ENCODE assay signal across 30 cellular contexts in the genomic region with DNA sequence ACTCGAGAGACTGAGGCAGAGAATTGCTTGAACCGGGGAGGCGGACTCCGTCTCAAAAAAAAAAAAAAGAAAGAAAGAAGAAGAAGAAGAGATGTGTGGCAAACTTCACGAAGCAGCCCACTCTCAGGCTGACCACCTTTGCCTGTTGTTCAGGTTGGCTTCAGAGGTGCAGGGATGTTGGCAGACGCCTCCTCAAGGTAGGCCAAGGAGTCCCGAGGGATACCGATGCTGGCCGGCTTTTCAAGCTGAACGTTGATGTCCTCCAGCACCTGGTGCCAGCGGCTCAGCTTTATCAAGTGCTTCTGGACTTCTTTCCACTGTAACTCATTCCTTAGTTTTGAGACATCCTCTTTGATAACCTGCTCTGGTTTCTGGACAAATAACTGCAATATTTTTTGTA.
"Had no signal": no experiment of that assay in that cellular context is flagged by ENCODE, and none has a peak within 500 bp of the region (broad histone marks: within the 10 kb centered on the region; RNA-seq: fewer than 3 reads in every experiment).

No MANE protein-coding gene starts in this region.

- H3K9me3 Mint-ChIP-seq: activated CD4-positive, alpha-beta T cell treated with anti-CD3 and anti-CD28 coated beads, Interleukin-2, amount 10 ng/mL, durations not matched to agents 7 days and 5 days; activated T-cell treated with anti-CD3 and anti-CD28 coated beads, Interleukin-2, amount 50 U/mL, for 24 hours; endodermal cell; T-helper 2 cell treated with Interferon-gamma antibody and Interleukin-4, amounts not matched to agents 5 μg/mL and 100 μg/mL, for 36 hours had no signal

- H3K9me3 ChIP-seq: body of pancreas, colonic mucosa, gastrocnemius medialis had no signal

- H3K36me3 Mint-ChIP-seq: activated naive CD8-positive, alpha-beta T cell had no signal

- DNase-seq: activated CD4-positive, alpha-beta memory T cell treated with anti-CD3 and anti-CD28 coated beads, Interleukin-2, amount 10 ng/mL, durations not matched to agents 7 days and 5 days; activated CD4-positive, alpha-beta T cell treated with anti-CD3 and anti-CD28 coated beads for 4 hours; activated CD4-positive, alpha-beta T cell treated with anti-CD3 and anti-CD28 coated beads, Interleukin-2, amount 10 ng/mL, durations not matched to agents 7 days and 5 days; activated CD4-positive, alpha-beta T cell treated with anti-CD3 and anti-CD28 coated beads, Interleukin-2, amount 50 U/mL, for 4 hours; activated CD4-positive, CD25-positive, alpha-beta regulatory T cell; activated CD4-positive, CD25-positive, alpha-beta regulatory T cell treated with anti-CD3 and anti-CD28 coated beads, Interleukin-2, amount 50 U/mL, for 72 hours; activated CD8-positive, alpha-beta memory T cell treated with anti-CD3 and anti-CD28 coated beads, Interleukin-2, amount 50 U/mL, for 48 hours; activated gamma-delta T cell treated with Interleukin-2 at 50 U/mL for 16 hours; activated naive CD4-positive, alpha-beta T cell treated with anti-CD3 and anti-CD28 coated beads, Interleukin-2, amount 50 U/mL, for 16 hours; activated naive CD4-positive, alpha-beta T cell treated with Interleukin-2 at 50 U/mL for 16 hours; activated T-cell treated with anti-CD3 and anti-CD28 coated beads for 4 hours; activated T-cell treated with anti-CD3 and anti-CD28 coated beads, Interleukin-2, amount 50 U/mL, for 24 hours; activated T-cell treated with anti-CD3 and anti-CD28 coated beads, Interleukin-2, amount 50 U/mL, for 72 hours; amniotic stem cell; aorta; body of pancreas; caudate nucleus; colonic mucosa; effector memory CD4-positive, alpha-beta T cell; endodermal cell; foreskin keratinocyte; gastrocnemius medialis; glutamatergic neuron; T-helper 1 cell; T-helper 17 cell; T1000; WERI-Rb-1 had no signal

- ATAC-seq: activated T-cell treated with anti-CD3 and anti-CD28 coated beads, Interleukin-2, amount 50 U/mL, for 72 hours; body of pancreas; esophagus mucosa; foreskin keratinocyte; gastrocnemius medialis; T-helper 17 cell had no signal

- H3K4me1 Mint-ChIP-seq: activated CD4-positive, alpha-beta memory T cell treated with anti-CD3 and anti-CD28 coated beads, Interleukin-2, amount 10 ng/mL, durations not matched to agents 7 days and 5 days; activated CD4-positive, alpha-beta T cell treated with anti-CD3 and anti-CD28 coated beads, Interleukin-2, amount 10 ng/mL, durations not matched to agents 7 days and 5 days; T-helper 17 cell had no signal

- H3K4me3 Mint-ChIP-seq: activated CD4-positive, alpha-beta memory T cell treated with anti-CD3 and anti-CD28 coated beads, Interleukin-2, amount 10 ng/mL, durations not matched to agents 7 days and 5 days; activated CD4-positive, alpha-beta T cell treated with anti-CD3 and anti-CD28 coated beads, Interleukin-2, amount 10 ng/mL, durations not matched to agents 7 days and 5 days; activated naive CD8-positive, alpha-beta T cell; activated T-cell treated with anti-CD3 and anti-CD28 coated beads, Interleukin-2, amount 50 U/mL, for 24 hours; activated T-cell treated with anti-CD3 and anti-CD28 coated beads, Interleukin-2, amount 50 U/mL, for 72 hours; endodermal cell; T-helper 17 cell; T-helper 2 cell treated with Interferon-gamma antibody and Interleukin-4, amounts not matched to agents 5 μg/mL and 100 μg/mL, for 36 hours had no signal

- H3K27me3 ChIP-seq: body of pancreas, colonic mucosa, foreskin keratinocyte, gastrocnemius medialis had no signal

- H3K27ac Mint-ChIP-seq: activated CD4-positive, alpha-beta memory T cell treated with anti-CD3 and anti-CD28 coated beads, Interleukin-2, amount 10 ng/mL, durations not matched to agents 7 days and 5 days; activated CD4-positive, alpha-beta T cell treated with anti-CD3 and anti-CD28 coated beads, Interleukin-2, amount 10 ng/mL, durations not matched to agents 7 days and 5 days; activated naive CD8-positive, alpha-beta T cell; activated T-cell treated with anti-CD3 and anti-CD28 coated beads, Interleukin-2, amount 50 U/mL, for 24 hours; activated T-cell treated with anti-CD3 and anti-CD28 coated beads, Interleukin-2, amount 50 U/mL, for 72 hours; endodermal cell; T-helper 17 cell; T-helper 2 cell treated with Interferon-gamma antibody and Interleukin-4, amounts not matched to agents 5 μg/mL and 100 μg/mL, for 36 hours had no signal

- H3K27me3 Mint-ChIP-seq: activated CD4-positive, alpha-beta memory T cell treated with anti-CD3 and anti-CD28 coated beads, Interleukin-2, amount 10 ng/mL, durations not matched to agents 7 days and 5 days; activated CD4-positive, alpha-beta T cell treated with anti-CD3 and anti-CD28 coated beads, Interleukin-2, amount 10 ng/mL, durations not matched to agents 7 days and 5 days; activated naive CD8-positive, alpha-beta T cell; activated T-cell treated with anti-CD3 and anti-CD28 coated beads, Interleukin-2, amount 50 U/mL, for 24 hours; T-helper 17 cell had no signal

- H3K4me1 ChIP-seq: colonic mucosa, foreskin keratinocyte, gastrocnemius medialis had no signal

- H3K36me3 ChIP-seq: colonic mucosa, gastrocnemius medialis, WERI-Rb-1 had no signal

- H3K4me3 ChIP-seq: body of pancreas, colonic mucosa, gastrocnemius medialis had no signal

- H3K27ac ChIP-seq: body of pancreas, colonic mucosa, foreskin keratinocyte, gastrocnemius medialis, WERI-Rb-1 had no signal
